ENCODE assay signal across 30 cellular contexts in genomic region chr3:17602126-17602525, GRCh38.
DNase-seq lines count a peak whose midpoint lies in the region; ATAC-seq, FAIRE-seq and TF ChIP-seq lines count a peak whose summit lies in the region.
"Had no signal": no experiment of that assay in that cellular context is flagged by ENCODE, and none has a peak within 500 bp of the region (broad histone marks: within the 10 kb centered on the region; RNA-seq: fewer than 3 reads in every experiment).

No MANE protein-coding gene starts in this region.

- no peak overlapping the region for H4K8ac ChIP-seq in mesendoderm (ENCODE audit: low read depth, low read length)

- DNase-seq in EL (peak; percentile 31), M059J (ENCODE audit: low read depth) (peak; percentile 71), bronchial epithelial cell (ENCODE audit: low read depth) (peak; percentile 83), mesendoderm (peak; percentile 21), Ammon's horn (ENCODE audit: low spot score) (no peak), cerebellum (ENCODE audit: low spot score) (no peak)
- DNase-seq: activated CD4-positive, alpha-beta T cell treated with anti-CD3 and anti-CD28 coated beads, Interleukin-2, amount 50 U/mL, for 4 hours; activated naive CD4-positive, alpha-beta T cell treated with anti-CD3 and anti-CD28 coated beads for 36 hours; adrenal gland; cortex of kidney; DMS153; effector memory CD8-positive, alpha-beta T cell; NCI-H1105 treated with DMSO at 0.1 percent for 48 hours; NCI-H2029; NCI-H526; Peyer's patch; sigmoid colon; stimulated activated naive B cell treated with anti-CD40 and anti-IgM and Interleukin-4, amounts not matched to agents 10 μg/mL and 1 μg/mL and 100 μg/mL, for 72 hours had no signal

- no peaks in the 10 kb centered on the region for H3K79me2 ChIP-seq in mesendoderm (ENCODE audit: control insufficient read depth, insufficient read depth, low read length)

- H3K36me3 ChIP-seq in bronchial epithelial cell (ENCODE audit: control insufficient read depth, insufficient read depth, low read length), result no peaks in the 10 kb centered on the region
- no peaks in the 10 kb centered on the region for H3K36me3 ChIP-seq in mesendoderm (ENCODE audit: control insufficient read depth, insufficient read depth, low read length)
- H3K36me3 ChIP-seq: adrenal gland, esophagus muscularis mucosa, HAP-1, Peyer's patch, sigmoid colon, SJSA1 had no signal

- H3K4me2 ChIP-seq in mesendoderm (ENCODE audit: low read length), result no peak overlapping the region
- H3K4me2 ChIP-seq: BLaER1, hepatocyte had no signal

- H3K23ac ChIP-seq in mesendoderm (ENCODE audit: low read length), result no peak overlapping the region

- WGBS in mesendoderm (ENCODE audit: extremely low coverage, insufficient coverage, low lambda C conversion rate), result no CpG with 5 or more reads among the region's 6 CpGs

- H3K4me3 ChIP-seq in bronchial epithelial cell (ENCODE audit: low read depth, low read length) (no peak overlapping the region), mesendoderm (ENCODE audit: low read length) (no peak overlapping the region)
- H3K4me3 ChIP-seq: adrenal gland, BLaER1, esophagus muscularis mucosa, HAP-1, hepatocyte, Peyer's patch, sigmoid colon, SJSA1 had no signal

- H3K4me1 ChIP-seq in mesendoderm (ENCODE audit: control insufficient read depth, low read depth, low read length), result no peaks in the 10 kb centered on the region
- H3K4me1 ChIP-seq: BLaER1, esophagus muscularis mucosa, HAP-1, Peyer's patch, sigmoid colon had no signal

- H3K27me3 ChIP-seq in bronchial epithelial cell (ENCODE audit: control insufficient read depth, insufficient read depth, low read length), result no peaks in the 10 kb centered on the region
- no peaks in the 10 kb centered on the region for H3K27me3 ChIP-seq in mesendoderm (ENCODE audit: insufficient read depth, low read length, poor library complexity)
- H3K27me3 ChIP-seq: adrenal gland, BLaER1, esophagus muscularis mucosa, hepatocyte, Peyer's patch, sigmoid colon, SJSA1 had no signal

- ATAC-seq in HG02884 (IDR thresholded peaks at IDR 0.05; ENCODE audit: unreplicated experiment) (no peak), GM19455 (IDR thresholded peaks at IDR 0.05; ENCODE audit: unreplicated experiment) (no peak)
- ATAC-seq: effector memory CD8-positive, alpha-beta T cell; HepG2; left lobe of liver; stimulated activated naive B cell treated with anti-CD40 and anti-IgM and Interleukin-4, amounts not matched to agents 10 μg/mL and 1 μg/mL and 100 μg/mL, for 72 hours; WTC11 had no signal

- H4K5ac ChIP-seq in mesendoderm (ENCODE audit: low read length), result no peak overlapping the region

- no peak for TF ChIP-seq CTCF in bronchial epithelial cell (IDR thresholded peaks at IDR 0.05; ENCODE audit: insufficient read depth, low read length, severe bottlenecking)

- no peak overlapping the region for H3K4ac ChIP-seq in mesendoderm (ENCODE audit: low read depth, low read length)

- H3K18ac ChIP-seq in mesendoderm (ENCODE audit: low read length), result no peak overlapping the region

- FAIRE-seq in bronchial epithelial cell (lab: Jason Lieb, UNC), result no peak
- FAIRE-seq: frontal cortex, G401.6, HepG2 had no signal

- no peak overlapping the region for H3K9ac ChIP-seq in mesendoderm (ENCODE audit: low read length)
- H3K9ac ChIP-seq: BLaER1 had no signal

- H2BK120ac ChIP-seq in mesendoderm (ENCODE audit: low read depth, low read length), result no peak overlapping the region

- H3K79me1 ChIP-seq in mesendoderm (ENCODE audit: low read length), result no peaks in the 10 kb centered on the region

- no peak overlapping the region for H3K56ac ChIP-seq in mesendoderm (ENCODE audit: low read length)

- no peak overlapping the region for H2BK5ac ChIP-seq in mesendoderm (ENCODE audit: low read length)

- no peak overlapping the region for H3K27ac ChIP-seq in mesendoderm (ENCODE audit: low read depth, low read length)
- H3K27ac ChIP-seq: adrenal gland, BLaER1, esophagus muscularis mucosa, hepatocyte, Peyer's patch, sigmoid colon, SJSA1 had no signal

- H2BK15ac ChIP-seq in mesendoderm (replicated peaks; ENCODE audit: low read depth), result no peak overlapping the region

- H2AK5ac ChIP-seq in mesendoderm (ENCODE audit: low read length), result no peak overlapping the region

Comparison
In these comparisons a context has a peak if more than half of its experiments do, and no peak if none do; other contexts are left out.
1. DNase-seq: peak in EL (single experiment), M059J (single experiment), bronchial epithelial cell (single experiment) and mesendoderm (single experiment); none in Ammon's horn (single experiment) and cerebellum (single experiment).